Comparison of ENCODE assay signal across 7 cellular contexts in genomic region chr2:98464772-98465310, GRCh38. TPM values are rescaled to one million over a fixed set of nuclear protein-coding genes. Genes with fewer than 3 reads are reported as not detected.
DNase-seq lines count a peak whose midpoint lies in the region; ATAC-seq and TF ChIP-seq lines count a peak whose summit lies in the region.

No MANE protein-coding gene starts in this region.

- no TSS peak for BruUV-seq in OCI-LY7 (replicated peaks; lab: Mats Ljungman, UMichigan)

- H3K27ac ChIP-seq in OCI-LY7 (ENCODE audit: low read depth, low read length, poor library complexity, severe bottlenecking), result no peak overlapping the region
- H3K27ac ChIP-seq in esophagus squamous epithelium, result peak overlapping the region; percentile 7 to 88 (median 63)
- H3K27ac ChIP-seq in suprapubic skin, result peak overlapping the region; percentile 55
- no peak overlapping the region for H3K27ac ChIP-seq in uterus

- peak overlapping the region; percentile 5; the same call in 1 of the 2 replicates for H3K4me2 ChIP-seq in OCI-LY7 (ENCODE audit: low read length)

- intact Hi-C loops in OCI-LY7 (cut with micrococcal nuclease; ENCODE audit: unreplicated experiment), result no loop called here
- intact Hi-C loops in esophagus squamous epithelium (cut with DNase I), result no loop called here
- intact Hi-C loops in uterus (cut with DNase I; ENCODE audit: low total_unique reads), result no loop called here

- DNase-seq in OCI-LY7 (ENCODE audit: low spot score) (peak; percentile 13), esophagus squamous epithelium (lab: John Stamatoyannopoulos, UW) (no peak), suprapubic skin (ENCODE audit: low spot score in 2 of 2) (no peak), cerebellum (ENCODE audit: low spot score) (no peak), uterus (no peak)

- H3K4me1 ChIP-seq in OCI-LY7 (ENCODE audit: insufficient read depth, low read length, poor library complexity, severe bottlenecking) (peaks cover 41% of the 10 kb centered on the region), esophagus squamous epithelium (peaks cover 22 to 61% (median 36%) of the 10 kb centered on the region in 3 donors), suprapubic skin (peaks cover 13% of the 10 kb centered on the region), uterus (no peaks in the 10 kb centered on the region)

- no peak overlapping the region for H3K4me3 ChIP-seq in OCI-LY7 (ENCODE audit: low read depth, low read length, poor library complexity, severe bottlenecking)
- H3K4me3 ChIP-seq in esophagus squamous epithelium, result peak overlapping the region in 1 of 4 donors; percentile 28
- H3K4me3 ChIP-seq in suprapubic skin, result no peak overlapping the region
- no peak overlapping the region for H3K4me3 ChIP-seq in uterus

- no peak overlapping the region for H2AFZ ChIP-seq in OCI-LY7 (ENCODE audit: low read length)

- no peaks in the 10 kb centered on the region for H4K20me1 ChIP-seq in OCI-LY7 (ENCODE audit: insufficient read depth, low read length)

- no peaks in the 10 kb centered on the region for H3K9me2 ChIP-seq in OCI-LY7 (ENCODE audit: insufficient read depth, low read length)

- WGBS in esophagus squamous epithelium, 2 donors, result 55 to 64% methylated on average over 12 of the region's 12 CpGs
- 73% methylated on average over 12 of the region's 12 CpGs for WGBS in suprapubic skin

- POLR2A ChIA-PET in OCI-LY7 (lab: Charles Lee), result interaction anchor here (0.7 to 1.2 kb wide), 4 partner anchors 10 to 98 kb away, joined by 3 to 4 read pairs (median 3); no protein-coding TSS in a partner anchor

- CTCF ChIA-PET in OCI-LY7 (lab: Charles Lee; ENCODE audit: unreplicated experiment), result interaction anchor here (1.6 kb wide), 1 partner anchor 22 kb away, joined by 4 read pairs; no protein-coding TSS in a partner anchor

- H3K36me3 ChIP-seq in OCI-LY7 (ENCODE audit: insufficient read depth, low read length), result no peaks in the 10 kb centered on the region
- H3K36me3 ChIP-seq in esophagus squamous epithelium, result no peaks in the 10 kb centered on the region
- no peaks in the 10 kb centered on the region for H3K36me3 ChIP-seq in suprapubic skin
- H3K36me3 ChIP-seq in uterus, result no peaks in the 10 kb centered on the region

- TF ChIP-seq CTCF in OCI-LY7 (conservative IDR thresholded peaks at IDR 0.05; ENCODE audit: low read length) (no peak), esophagus squamous epithelium (IDR thresholded peaks at IDR 0.05) (no peak), suprapubic skin (IDR thresholded peaks at IDR 0.05) (no peak), uterus (IDR thresholded peaks at IDR 0.05) (no peak)

- ATAC-seq in GM18909 (IDR thresholded peaks at IDR 0.05; ENCODE audit: poor library complexity, unreplicated experiment) (peak; percentile 40), HG02870 (IDR thresholded peaks at IDR 0.05; ENCODE audit: unreplicated experiment) (peak; percentile 31)

- TF ChIP-seq POLR2A in esophagus squamous epithelium (IDR thresholded peaks at IDR 0.05) (no peak), suprapubic skin (IDR thresholded peaks at IDR 0.05) (no peak), uterus (IDR thresholded peaks at IDR 0.05) (no peak)

- H3K79me2 ChIP-seq in OCI-LY7 (ENCODE audit: insufficient read depth, low read depth, low read length), result peaks cover 5% of the 10 kb centered on the region; the same call in 1 of the 2 replicates

- no peaks in the 10 kb centered on the region for H3K27me3 ChIP-seq in esophagus squamous epithelium
- H3K27me3 ChIP-seq in suprapubic skin, result no peaks in the 10 kb centered on the region
- H3K27me3 ChIP-seq in uterus, result no peaks in the 10 kb centered on the region

- TF ChIP-seq EP300 in suprapubic skin (IDR thresholded peaks at IDR 0.05), result no peak

- H3K9me3 ChIP-seq in OCI-LY7 (ENCODE audit: low read length) (no peaks in the 10 kb centered on the region), esophagus squamous epithelium (no peaks in the 10 kb centered on the region), suprapubic skin (no peaks in the 10 kb centered on the region), uterus (no peaks in the 10 kb centered on the region)

RNA-seq across cellular contexts. Expression of gene INPP4A, which starts 20.2 kb away (rescaled TPM):
- 14.3 and 28.5 TPM in 2 replicates for total RNA-seq in OCI-LY7 (2014; rRNA removed; shearing (Covaris generic))
- total RNA-seq in OCI-LY7 (2022) (27.5 and 28.6 TPM in 2 replicates), esophagus squamous epithelium (10 to 100 TPM in 2 of 4 donors, 1 to 10 TPM in 2; 7.4 to 17.9 (median 9.4) TPM), suprapubic skin (10 to 100 TPM; 13.6 to 25.2 (median 17.2) TPM), cerebellum (81.7 TPM), uterus (10 to 100 TPM in 3 of 4 donors, 1 to 10 TPM in 1; 8.7 to 40.2 (median 35.2) TPM)

Comparison
In these comparisons a context has a peak if more than half of its experiments do, and no peak if none do; other contexts are left out.
1. H3K27ac ChIP-seq: peak in esophagus squamous epithelium (4 of 4) and suprapubic skin (single experiment); none in OCI-LY7 (single experiment) and uterus (0 of 2).